Comparison of ENCODE assay signal across 2 cellular contexts in the genomic region with DNA sequence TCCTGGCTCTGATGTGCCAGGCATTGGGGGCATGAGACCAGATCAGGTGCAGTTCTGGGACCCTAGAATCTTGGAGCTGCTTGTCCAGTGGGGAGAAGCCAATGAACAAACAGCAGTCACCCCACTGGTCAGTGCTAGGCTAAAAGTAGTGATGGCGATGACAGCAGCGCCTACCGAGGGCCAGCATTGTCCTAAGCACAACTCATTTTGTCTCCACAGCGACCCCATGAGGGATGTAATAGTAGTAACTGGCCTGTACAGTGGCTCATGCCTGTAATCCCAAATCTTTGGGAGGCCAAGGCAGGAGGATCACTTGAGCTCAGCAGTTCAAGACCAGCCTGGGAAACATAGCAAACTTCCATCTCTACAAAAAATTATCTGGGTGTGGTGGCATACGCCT.
TF ChIP-seq lines count a peak whose summit lies in the region.

No MANE protein-coding gene starts in this region.

TF ChIP-seq in HCT116, 20 proteins besides CTCF, POLR2A, EP300 and RAD21:
- TF ChIP-seq CBX3 (IDR thresholded peaks at IDR 0.05; ENCODE audit: low read depth) (no peak), EGR1 (IDR thresholded peaks at IDR 0.05; ENCODE audit: low read depth) (no peak), TCF7L2 (IDR thresholded peaks at IDR 0.05; ENCODE audit: borderline replicate concordance, extremely low read depth, insufficient read depth, insufficient read length) (no peak), EZH2 (IDR thresholded peaks at IDR 0.05) (no peak), SP1 (IDR thresholded peaks at IDR 0.05; ENCODE audit: low read depth) (no peak)
- TF ChIP-seq, protein P1, sequence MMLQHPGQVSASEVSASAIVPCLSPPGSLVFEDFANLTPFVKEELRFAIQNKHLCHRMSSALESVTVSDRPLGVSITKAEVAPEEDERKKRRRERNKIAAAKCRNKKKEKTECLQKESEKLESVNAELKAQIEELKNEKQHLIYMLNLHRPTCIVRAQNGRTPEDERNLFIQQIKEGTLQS (IDR thresholded peaks at IDR 0.05): no peak

TF ChIP-seq in K562, 482 proteins besides CTCF, POLR2A, EP300 and RAD21:
- no peak for TF ChIP-seq RBM34 (IDR thresholded peaks at IDR 0.05; ENCODE audit: borderline replicate concordance, insufficient read depth, low read length)
- no peak for TF ChIP-seq PTTG1 (tag; IDR thresholded peaks at IDR 0.05; ENCODE audit: low read depth)
- peak; percentile 31 for TF ChIP-seq MEIS2 (IDR thresholded peaks at IDR 0.05; ENCODE audit: partially characterized antibody)
